In the genomic region with DNA sequence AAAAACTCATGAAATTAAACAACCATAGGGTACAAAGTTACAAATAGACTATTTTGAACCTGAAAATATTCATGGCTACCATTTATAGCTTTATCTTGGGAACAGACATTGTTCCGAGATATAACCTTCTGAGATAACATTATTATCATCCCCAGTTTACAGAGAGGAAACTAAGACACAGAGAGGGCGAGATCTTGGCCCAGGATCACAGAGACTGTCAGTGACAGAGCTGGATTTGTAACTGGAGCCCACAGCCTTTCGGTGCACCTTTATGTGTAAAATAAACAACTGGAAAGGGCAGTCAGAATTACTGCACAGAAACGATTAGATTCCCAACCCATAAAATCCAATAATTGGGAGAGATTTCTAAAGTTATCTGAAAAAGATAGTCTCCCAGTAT, we compare ENCODE assay signal across 30 cellular contexts. TPM values are rescaled to one million over a fixed set of nuclear protein-coding genes. Genes with fewer than 3 reads are reported as not detected.
DNase-seq lines count a peak whose midpoint lies in the region; TF ChIP-seq lines count a peak whose summit lies in the region.
"Had no signal": no experiment of that assay in that cellular context is flagged by ENCODE, and none has a peak within 500 bp of the region (broad histone marks: within the 10 kb centered on the region; RNA-seq: fewer than 3 reads in every experiment).

No MANE protein-coding gene starts in this region.

- no peak for TF ChIP-seq EP300 in esophagus muscularis mucosa (IDR thresholded peaks at IDR 0.05)

- no peaks in the 10 kb centered on the region for H3K9me3 Mint-ChIP-seq in progenitor cell of endocrine pancreas (ENCODE audit: low read depth)
- no peaks in the 10 kb centered on the region for H3K9me3 Mint-ChIP-seq in activated CD4-positive, alpha-beta T cell treated with anti-CD3 and anti-CD28 coated beads, Interleukin-2, amount 10 ng/mL, durations not matched to agents 7 days and 5 days
- H3K9me3 Mint-ChIP-seq: activated CD4-positive, alpha-beta memory T cell treated with anti-CD3 and anti-CD28 coated beads for 36 hours; activated naive CD4-positive, alpha-beta T cell treated with anti-CD3 and anti-CD28 coated beads for 36 hours; activated T-helper 1 cell treated with anti-CD3 and anti-CD28 coated beads, Interleukin-12 subunit alpha, Interleukin-12 subunit beta, Interleukin-2, Interleukin-4 antibody, amounts not matched to agents 30 ng/mL and 10 ng/mL and 1 ng/mL, durations not matched to agents 14 hours and 24 hours and 36 hours; naive thymus-derived CD8-positive, alpha-beta T cell had no signal

- DNase-seq in esophagus muscularis mucosa (ENCODE audit: extremely low spot score) (no peak), progenitor cell of endocrine pancreas (ENCODE audit: low spot score, unreplicated experiment) (no peak), tibial artery (no peak), 8988T (no peak), NCI-H2227 treated with DMSO at 0.1 percent for 48 hours (lab: John Stamatoyannopoulos, UW) (no peak)
- DNase-seq in activated CD4-positive, alpha-beta T cell treated with anti-CD3 and anti-CD28 coated beads, Interleukin-2, amount 10 ng/mL, durations not matched to agents 7 days and 5 days = no peak
- DNase-seq: activated CD4-positive, alpha-beta memory T cell treated with anti-CD3 and anti-CD28 coated beads for 36 hours; activated CD4-positive, CD25-positive, alpha-beta regulatory T cell treated with anti-CD3 and anti-CD28 coated beads, Interleukin-2, amount 50 U/mL, for 72 hours; activated naive CD4-positive, alpha-beta T cell treated with anti-CD3 and anti-CD28 coated beads for 36 hours; amniotic stem cell; C1 segment of cervical spinal cord; Caco-2; effector CD4-positive, alpha-beta T cell; glutamatergic neuron; H7; Karpas-422; lower lobe of right lung; midbrain; naive thymus-derived CD8-positive, alpha-beta T cell; NCI-H1417 treated with DMSO at 0.1 percent for 48 hours; NCI-H2029 treated with DMSO at 0.1 percent for 48 hours; NCI-H526 treated with DMSO at 0.1 percent for 48 hours; PC-9; stimulated activated naive CD4-positive, alpha-beta T cell; T-helper 2 cell had no signal

- TF ChIP-seq CTCF in VCaP (conservative IDR thresholded peaks at IDR 0.05) (no peak), esophagus muscularis mucosa (IDR thresholded peaks at IDR 0.05) (no peak), progenitor cell of endocrine pancreas (IDR thresholded peaks at IDR 0.05; ENCODE audit: unreplicated experiment) (no peak), tibial artery (IDR thresholded peaks at IDR 0.05) (no peak)

- H3K36me3 ChIP-seq in esophagus muscularis mucosa (peaks cover 33 to 94% (median 69%) of the 10 kb centered on the region in 4 donors), tibial artery (peaks cover 58 to 84% (median 73%) of the 10 kb centered on the region in 3 donors)
- H3K36me3 ChIP-seq: breast epithelium had no signal

- no peak overlapping the region for H3K4me3 Mint-ChIP-seq in progenitor cell of endocrine pancreas (ENCODE audit: low read depth)
- no peak overlapping the region for H3K4me3 Mint-ChIP-seq in activated CD4-positive, alpha-beta T cell treated with anti-CD3 and anti-CD28 coated beads, Interleukin-2, amount 10 ng/mL, durations not matched to agents 7 days and 5 days
- H3K4me3 Mint-ChIP-seq: activated CD4-positive, alpha-beta memory T cell treated with anti-CD3 and anti-CD28 coated beads for 36 hours; activated naive CD4-positive, alpha-beta T cell treated with anti-CD3 and anti-CD28 coated beads for 36 hours; activated T-helper 1 cell treated with anti-CD3 and anti-CD28 coated beads, Interleukin-12 subunit alpha, Interleukin-12 subunit beta, Interleukin-2, Interleukin-4 antibody, amounts not matched to agents 30 ng/mL and 10 ng/mL and 1 ng/mL, durations not matched to agents 14 hours and 24 hours and 36 hours; naive thymus-derived CD8-positive, alpha-beta T cell had no signal

- no peaks in the 10 kb centered on the region for H3K9me3 ChIP-seq in esophagus muscularis mucosa
- no peaks in the 10 kb centered on the region for H3K9me3 ChIP-seq in tibial artery
- H3K9me3 ChIP-seq: breast epithelium, Caco-2, lower lobe of right lung had no signal

- H3K27me3 ChIP-seq in esophagus muscularis mucosa (no peaks in the 10 kb centered on the region), tibial artery (no peaks in the 10 kb centered on the region)
- H3K27me3 ChIP-seq: breast epithelium had no signal

- H3K4me1 ChIP-seq in esophagus muscularis mucosa (peaks cover 43 to 80% (median 70%) of the 10 kb centered on the region in 4 donors), tibial artery (peaks cover 0 to 50% (median 13%) of the 10 kb centered on the region in 4 donors)
- H3K4me1 ChIP-seq: breast epithelium, Caco-2 had no signal

- no peak overlapping the region for H3K4me3 ChIP-seq in esophagus muscularis mucosa
- no peak overlapping the region for H3K4me3 ChIP-seq in tibial artery
- H3K4me3 ChIP-seq: breast epithelium, lower lobe of right lung, PC-9, skin epidermis had no signal

- WGBS in esophagus muscularis mucosa = 62% methylated on average over 4 of the region's 4 CpGs

- H3K27me3 Mint-ChIP-seq in progenitor cell of endocrine pancreas = no peaks in the 10 kb centered on the region
- H3K27me3 Mint-ChIP-seq in activated CD4-positive, alpha-beta T cell treated with anti-CD3 and anti-CD28 coated beads, Interleukin-2, amount 10 ng/mL, durations not matched to agents 7 days and 5 days = no peaks in the 10 kb centered on the region
- H3K27me3 Mint-ChIP-seq: activated CD4-positive, alpha-beta memory T cell treated with anti-CD3 and anti-CD28 coated beads for 36 hours; naive thymus-derived CD8-positive, alpha-beta T cell had no signal

- TF ChIP-seq POLR2A in esophagus muscularis mucosa (IDR thresholded peaks at IDR 0.05; ENCODE audit: low read depth) = no peak

- no peaks in the 10 kb centered on the region for H3K4me1 Mint-ChIP-seq in progenitor cell of endocrine pancreas (ENCODE audit: low read depth)
- H3K4me1 Mint-ChIP-seq in activated CD4-positive, alpha-beta T cell treated with anti-CD3 and anti-CD28 coated beads, Interleukin-2, amount 10 ng/mL, durations not matched to agents 7 days and 5 days = peaks cover 16% of the 10 kb centered on the region

- CTCF ChIA-PET in activated CD4-positive, alpha-beta T cell treated with anti-CD3 and anti-CD28 coated beads, Interleukin-2, amount 10 ng/mL, durations not matched to agents 7 days and 5 days (lab: Charles Lee) = interaction anchor here (0.6 to 1.5 kb wide), 2 partner anchors 39 to 555 kb away, joined by 3 to 6 read pairs; no protein-coding TSS in a partner anchor

- POLR2A ChIA-PET in activated CD4-positive, alpha-beta T cell treated with anti-CD3 and anti-CD28 coated beads, Interleukin-2, amount 10 ng/mL, durations not matched to agents 7 days and 5 days (lab: Charles Lee) = no interaction called here

- intact Hi-C loops in esophagus muscularis mucosa (cut with DNase I) (no loop called here), tibial artery (cut with DNase I; ENCODE audit: low total_unique reads) (no loop called here)

- peak overlapping the region; percentile 27 for H3K27ac ChIP-seq in VCaP
- H3K27ac ChIP-seq in esophagus muscularis mucosa (replicated peaks in 1 of 4) = peak overlapping the region; percentile 59 to 79 (median 74)
- peak overlapping the region; percentile 49 to 50 for H3K27ac ChIP-seq in tibial artery
- H3K27ac ChIP-seq: breast epithelium, HL-60, lower lobe of right lung, PC-9 had no signal

- peaks cover 60% of the 10 kb centered on the region for H3K36me3 Mint-ChIP-seq in progenitor cell of endocrine pancreas (ENCODE audit: insufficient read depth)
- H3K36me3 Mint-ChIP-seq in activated CD4-positive, alpha-beta T cell treated with anti-CD3 and anti-CD28 coated beads, Interleukin-2, amount 10 ng/mL, durations not matched to agents 7 days and 5 days (ENCODE audit: low read depth) = peaks cover 86% of the 10 kb centered on the region

- peak overlapping the region; percentile 49 for H3K27ac Mint-ChIP-seq in progenitor cell of endocrine pancreas
- no peak overlapping the region for H3K27ac Mint-ChIP-seq in activated CD4-positive, alpha-beta T cell treated with anti-CD3 and anti-CD28 coated beads, Interleukin-2, amount 10 ng/mL, durations not matched to agents 7 days and 5 days
- H3K27ac Mint-ChIP-seq: activated CD4-positive, alpha-beta memory T cell treated with anti-CD3 and anti-CD28 coated beads for 36 hours; activated naive CD4-positive, alpha-beta T cell treated with anti-CD3 and anti-CD28 coated beads for 36 hours; activated T-helper 1 cell treated with anti-CD3 and anti-CD28 coated beads, Interleukin-12 subunit alpha, Interleukin-12 subunit beta, Interleukin-2, Interleukin-4 antibody, amounts not matched to agents 30 ng/mL and 10 ng/mL and 1 ng/mL, durations not matched to agents 14 hours and 24 hours and 36 hours had no signal

RNA-seq across cellular contexts. Expression of a gene that starts 28.4 kb away (rescaled TPM):
- 10 to 100 TPM; 30.8 to 50.4 (median 40.4) TPM for total RNA-seq in esophagus muscularis mucosa
- 97.1 and 98.7 TPM in 2 replicates for total RNA-seq in progenitor cell of endocrine pancreas
- 10 to 100 TPM; 30.2 to 33.5 TPM for total RNA-seq in activated CD4-positive, alpha-beta T cell treated with anti-CD3 and anti-CD28 coated beads, Interleukin-2, amount 10 ng/mL, durations not matched to agents 7 days and 5 days
